ENCODE assay signal across 9 cellular contexts in the genomic region with DNA sequence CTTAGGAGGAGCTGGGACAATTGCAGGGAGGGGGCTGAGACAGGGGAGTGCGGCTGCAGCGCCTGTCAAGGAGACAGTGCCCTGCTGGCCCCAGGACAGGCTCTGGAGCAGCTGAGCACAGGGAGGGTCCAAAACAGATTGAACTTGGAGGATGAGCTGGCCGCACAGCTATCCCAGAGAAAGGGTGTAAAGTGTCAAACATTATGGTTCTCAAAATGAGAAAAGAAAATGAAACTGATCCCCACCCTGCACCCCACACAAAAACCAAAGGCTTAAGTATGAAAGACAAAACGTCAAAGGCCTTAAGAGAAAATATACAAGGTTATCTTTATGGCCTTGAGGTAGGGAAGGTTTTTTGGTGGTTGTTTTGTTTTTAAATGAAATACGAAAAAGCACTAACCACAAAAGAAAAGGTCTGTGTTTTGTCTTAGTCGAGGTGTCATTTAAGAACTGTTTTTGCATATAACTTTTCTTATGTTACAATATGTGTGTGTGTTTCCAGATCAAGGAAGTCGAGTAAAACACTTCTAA.
DNase-seq lines count a peak whose midpoint lies in the region; ATAC-seq and TF ChIP-seq lines count a peak whose summit lies in the region.
"Had no signal": no experiment of that assay in that cellular context is flagged by ENCODE, and none has a peak within 500 bp of the region (broad histone marks: within the 10 kb centered on the region; RNA-seq: fewer than 3 reads in every experiment).

No MANE protein-coding gene starts in this region.

- H3K4me3 Mint-ChIP-seq in stimulated activated naive CD8-positive, alpha-beta T cell treated with anti-CD3 and anti-CD28 coated beads, Interleukin-15, amount 100 ng/mL, for 72 hours = peak overlapping the region; percentile 79 to 83

- no peaks in the 10 kb centered on the region for H3K27me3 ChIP-seq in GM06990 (replicated peaks; ENCODE audit: control insufficient read depth, insufficient read depth, low read length)
- no peaks in the 10 kb centered on the region for H3K27me3 ChIP-seq in fibroblast of lung (ENCODE audit: control insufficient read depth, insufficient read depth, low read length)
- H3K27me3 ChIP-seq: pancreas had no signal

- H3K36me3 ChIP-seq in GM06990 (ENCODE audit: control insufficient read depth, insufficient read depth, low read length) (no peaks in the 10 kb centered on the region), fibroblast of lung (ENCODE audit: control insufficient read depth, insufficient read depth, low read length) (no peaks in the 10 kb centered on the region)
- H3K36me3 ChIP-seq: pancreas had no signal

- no peak overlapping the region for H2AFZ ChIP-seq in fibroblast of lung (ENCODE audit: low read length)

- no peak overlapping the region for H3K9ac ChIP-seq in fibroblast of lung (ENCODE audit: insufficient read depth, low read length)

- H3K79me2 ChIP-seq in fibroblast of lung (ENCODE audit: control insufficient read depth, insufficient read depth, low read length) = peaks cover 4% of the 10 kb centered on the region

- H3K27ac Mint-ChIP-seq in stimulated activated naive CD8-positive, alpha-beta T cell treated with anti-CD3 and anti-CD28 coated beads, Interleukin-15, amount 100 ng/mL, for 72 hours = peak overlapping the region; percentile 89 to 98

- H3K4me3 ChIP-seq in GM06990 (replicated peaks; ENCODE audit: low read depth, low read length) = no peak overlapping the region
- no peak overlapping the region for H3K4me3 ChIP-seq in fibroblast of lung (replicated peaks in 1 of 4; ENCODE audit: control extremely low read depth in 1 of 4, insufficient read depth in 1 of 4, low read depth in 3 of 4, low read length in 4 of 4)
- H3K4me3 ChIP-seq: pancreas had no signal

- H3K9me3 ChIP-seq in fibroblast of lung (ENCODE audit: control insufficient read depth, insufficient read depth, low read depth, low read length) = no peaks in the 10 kb centered on the region
- H3K9me3 ChIP-seq: pancreas had no signal

- peak overlapping the region; percentile 42 for H3K27ac ChIP-seq in fibroblast of lung (ENCODE audit: insufficient read depth, low read length)
- H3K27ac ChIP-seq: pancreas had no signal

- H3K9me3 Mint-ChIP-seq in stimulated activated naive CD8-positive, alpha-beta T cell treated with anti-CD3 and anti-CD28 coated beads, Interleukin-15, amount 100 ng/mL, for 72 hours = no peaks in the 10 kb centered on the region

- H3K4me1 ChIP-seq in fibroblast of lung (ENCODE audit: control insufficient read depth, extremely low read depth, insufficient read depth, low read length) = peaks cover 5% of the 10 kb centered on the region

- no peak for TF ChIP-seq POLR2A in GM18505 (IDR thresholded peaks at IDR 0.05; ENCODE audit: borderline replicate concordance, extremely low read depth, insufficient read depth, insufficient read length)

- peak overlapping the region; percentile 69 for H3K4me2 ChIP-seq in fibroblast of lung (ENCODE audit: extremely low read depth, insufficient read depth, low read length)

- H3K27me3 Mint-ChIP-seq in stimulated activated naive CD8-positive, alpha-beta T cell treated with anti-CD3 and anti-CD28 coated beads, Interleukin-15, amount 100 ng/mL, for 72 hours = peaks cover 8% of the 10 kb centered on the region

- H4K20me1 ChIP-seq in fibroblast of lung (ENCODE audit: control insufficient read depth, extremely low read depth, insufficient read depth, low read length) = no peaks in the 10 kb centered on the region

- peak; percentile 64 for DNase-seq in GM06990 (ENCODE audit: extremely low read depth, insufficient read length)
- DNase-seq in OCI-M1 (lab: John Stamatoyannopoulos, UW) = peak; percentile 58
- DNase-seq in fibroblast of lung (ENCODE audit: low read depth in 2 of 2) = peak in 1 of 2 donors; percentile 31
- DNase-seq in stimulated activated naive CD8-positive, alpha-beta T cell treated with anti-CD3 and anti-CD28 coated beads, Interleukin-15, amount 100 ng/mL, for 72 hours = peak; percentile 53 to 62
- no peak for DNase-seq in C1 segment of cervical spinal cord (lab: John Stamatoyannopoulos, UW)
- no peak for DNase-seq in DMS79 treated with DMSO at 0.1 percent for 48 hours (lab: John Stamatoyannopoulos, UW)

- ATAC-seq in GM21737 (IDR thresholded peaks at IDR 0.05; ENCODE audit: unreplicated experiment) (peak; percentile 74), GM18505 (IDR thresholded peaks at IDR 0.05; ENCODE audit: unreplicated experiment) (no peak)
- peak; percentile 70 for ATAC-seq in stimulated activated naive CD8-positive, alpha-beta T cell treated with anti-CD3 and anti-CD28 coated beads, Interleukin-15, amount 100 ng/mL, for 72 hours
- ATAC-seq: pancreas had no signal

- H3K4me1 Mint-ChIP-seq in stimulated activated naive CD8-positive, alpha-beta T cell treated with anti-CD3 and anti-CD28 coated beads, Interleukin-15, amount 100 ng/mL, for 72 hours = peaks cover 17% of the 10 kb centered on the region

- TF ChIP-seq CTCF in GM06990 (IDR thresholded peaks at IDR 0.05; ENCODE audit: insufficient read depth, low read length, poor library complexity, severe bottlenecking) (no peak), fibroblast of lung (conservative IDR thresholded peaks at IDR 0.05 in 1 of 2, IDR thresholded peaks at IDR 0.05 in 1 of 2; ENCODE audit: low read depth in 1 of 2, low read length in 2 of 2) (no peak)

Comparison
In these comparisons a context has a peak if more than half of its experiments do, and no peak if none do; other contexts are left out.
1. DNase-seq: peak in GM06990 (single experiment), OCI-M1 (single experiment) and stimulated activated naive CD8-positive, alpha-beta T cell treated with anti-CD3 and anti-CD28 coated beads, Interleukin-15, amount 100 ng/mL, for 72 hours (2 of 2); none in C1 segment of cervical spinal cord (0 of 14) and DMS79 treated with DMSO at 0.1 percent for 48 hours (single experiment).